Comparison of ENCODE assay signal across 34 cellular contexts in genomic region chr16:52657924-52658323, GRCh38.
"Had no signal": no experiment of that assay in that cellular context is flagged by ENCODE, and none has a peak within 500 bp of the region (broad histone marks: within the 10 kb centered on the region; RNA-seq: fewer than 3 reads in every experiment).

No MANE protein-coding gene starts in this region.

- DNase-seq: Karpas-422, Kasumi-1, KG1, MG63, MM.1S, MV-4-11, NCI-H1048, NCI-H1092, NCI-H1092 treated with DMSO at 0.1 percent for 48 hours, NCI-H1105, NCI-H1105 treated with DMSO at 0.1 percent for 48 hours, NCI-H1417, NCI-H1417 treated with DMSO at 0.1 percent for 48 hours, NCI-H1436, NCI-H1436 treated with DMSO at 0.1 percent for 48 hours, NCI-H146, NCI-H1694, NCI-H1694 treated with DMSO at 0.1 percent for 48 hours, NCI-H187, NCI-H187 treated with DMSO at 0.1 percent for 48 hours, NCI-H2029, NCI-H2029 treated with DMSO at 0.1 percent for 48 hours, NCI-H2081, NCI-H2081 treated with DMSO at 0.1 percent for 48 hours, NCI-H2107, NCI-H2171, NCI-H2171 treated with DMSO at 0.1 percent for 48 hours, NCI-H2227 treated with DMSO at 0.1 percent for 48 hours, NCI-H226, NCI-H345, NCI-H446, NCI-H446 treated with DMSO at 0.1 percent for 48 hours, NCI-H510A had no signal

- H3K4me3 ChIP-seq: MG63 had no signal

- H3K27ac ChIP-seq: KMS-11 had no signal

- H3K36me3 ChIP-seq: MG63 had no signal

- H3K27me3 ChIP-seq: MG63 had no signal
